ENCODE assay signal across 16 cellular contexts in genomic region chr3:150242220-150242938, GRCh38.
DNase-seq lines count a peak whose midpoint lies in the region; ATAC-seq and TF ChIP-seq lines count a peak whose summit lies in the region.
"Had no signal": no experiment of that assay in that cellular context is flagged by ENCODE, and none has a peak within 500 bp of the region (broad histone marks: within the 10 kb centered on the region; RNA-seq: fewer than 3 reads in every experiment).

No MANE protein-coding gene starts in this region.

- H3K27me3 ChIP-seq in esophagus muscularis mucosa (no peaks in the 10 kb centered on the region), psoas muscle (ENCODE audit: insufficient read depth in 3 of 3, low read length in 2 of 3) (no peaks in the 10 kb centered on the region)
- H3K27me3 ChIP-seq: heart left ventricle, neutrophil, Peyer's patch, tibial artery had no signal

- TF ChIP-seq CTCF in esophagus muscularis mucosa (IDR thresholded peaks at IDR 0.05), result no peak
- TF ChIP-seq CTCF in psoas muscle (IDR thresholded peaks at IDR 0.05), result no peak
- TF ChIP-seq CTCF in GM13977 (IDR thresholded peaks at IDR 0.05; ENCODE audit: extremely low read depth, insufficient read depth, missing control alignments), result no peak

- no peaks in the 10 kb centered on the region for H3K9me3 ChIP-seq in esophagus muscularis mucosa
- H3K9me3 ChIP-seq in psoas muscle, result no peaks in the 10 kb centered on the region
- H3K9me3 ChIP-seq: heart left ventricle, neutrophil, Peyer's patch, tibial artery had no signal

- H3K4me1 ChIP-seq in esophagus muscularis mucosa, result peaks cover 12 to 44% (median 38%) of the 10 kb centered on the region in 4 donors
- peaks cover 20% of the 10 kb centered on the region for H3K4me1 ChIP-seq in psoas muscle
- H3K4me1 ChIP-seq: Peyer's patch had no signal

- H3K4me1 Mint-ChIP-seq in T-helper 2 cell treated with Interferon-gamma antibody and Interleukin-4, amounts not matched to agents 5 μg/mL and 100 μg/mL, for 36 hours (ENCODE audit: low read depth), result no peaks in the 10 kb centered on the region

- WGBS in esophagus muscularis mucosa, result 77% methylated on average over 3 of the region's 3 CpGs
- WGBS in psoas muscle, 3 donors, result 34 to 40% (median 37%) methylated on average over 3 of the region's 3 CpGs

- intact Hi-C loops in esophagus muscularis mucosa (cut with DNase I), result no loop called here
- intact Hi-C loops in psoas muscle (cut with DNase I), result loop anchor here in 1 of 2 donors (5.0 kb wide), 1 partner anchor 175 kb away; no protein-coding TSS in a partner anchor

- no peak overlapping the region for H3K4me3 Mint-ChIP-seq in T-helper 2 cell treated with Interferon-gamma antibody and Interleukin-4, amounts not matched to agents 5 μg/mL and 100 μg/mL, for 36 hours
- H3K4me3 Mint-ChIP-seq: effector memory CD8-positive, alpha-beta T cell had no signal

- H3K36me3 ChIP-seq in esophagus muscularis mucosa, result no peaks in the 10 kb centered on the region
- no peaks in the 10 kb centered on the region for H3K36me3 ChIP-seq in psoas muscle (ENCODE audit: insufficient read depth in 1 of 2, low read depth in 1 of 2)
- H3K36me3 ChIP-seq: heart left ventricle, neutrophil, Peyer's patch, tibial artery had no signal

- no peak overlapping the region for H3K27ac Mint-ChIP-seq in T-helper 2 cell treated with Interferon-gamma antibody and Interleukin-4, amounts not matched to agents 5 μg/mL and 100 μg/mL, for 36 hours
- H3K27ac Mint-ChIP-seq: effector memory CD8-positive, alpha-beta T cell had no signal

- in situ Hi-C loops in GM13977 (cut with MboI; ENCODE audit: low pct_unique_long_range_greater_than_20kb, low sequenced_read_pairs, unreplicated experiment), result no loop called here

- H3K4me3 ChIP-seq in esophagus muscularis mucosa, result no peak overlapping the region
- H3K4me3 ChIP-seq in psoas muscle, result no peak overlapping the region
- H3K4me3 ChIP-seq: heart left ventricle, Peyer's patch, tibial artery had no signal

- no peaks in the 10 kb centered on the region for H3K36me3 Mint-ChIP-seq in T-helper 2 cell treated with Interferon-gamma antibody and Interleukin-4, amounts not matched to agents 5 μg/mL and 100 μg/mL, for 36 hours (ENCODE audit: low read depth)
- H3K36me3 Mint-ChIP-seq: brain had no signal

- no peak for TF ChIP-seq EP300 in esophagus muscularis mucosa (IDR thresholded peaks at IDR 0.05)

- peak overlapping the region in 3 of 4 donors; percentile 17 to 35 (median 31) for H3K27ac ChIP-seq in esophagus muscularis mucosa (replicated peaks in 1 of 4)
- H3K27ac ChIP-seq in psoas muscle, result no peak overlapping the region
- H3K27ac ChIP-seq: heart left ventricle, neutrophil, Peyer's patch, tibial artery had no signal

- peak in 3 of 4 donors; percentile 58 to 72 (median 72) for ATAC-seq in psoas muscle
- ATAC-seq: effector memory CD8-positive, alpha-beta T cell; heart left ventricle; left ventricle myocardium superior had no signal

- TF ChIP-seq POLR2A in esophagus muscularis mucosa (IDR thresholded peaks at IDR 0.05; ENCODE audit: low read depth), result no peak

- peaks cover 28% of the 10 kb centered on the region for H3K27me3 Mint-ChIP-seq in T-helper 2 cell treated with Interferon-gamma antibody and Interleukin-4, amounts not matched to agents 5 μg/mL and 100 μg/mL, for 36 hours (ENCODE audit: low read depth)

- H3K9me3 Mint-ChIP-seq in T-helper 2 cell treated with Interferon-gamma antibody and Interleukin-4, amounts not matched to agents 5 μg/mL and 100 μg/mL, for 36 hours, result no peaks in the 10 kb centered on the region
- H3K9me3 Mint-ChIP-seq: effector memory CD8-positive, alpha-beta T cell had no signal

- DNase-seq in HT1080 (ENCODE audit: low read depth) (peak; percentile 49), NCI-H69 (lab: John Stamatoyannopoulos, UW) (peak; percentile 62), esophagus muscularis mucosa (ENCODE audit: extremely low spot score) (no peak), psoas muscle (no peak), hippocampal formation (lab: John Stamatoyannopoulos, UW) (no peak), SK-N-DZ (ENCODE audit: low spot score) (no peak), GM13977 (ENCODE audit: low spot score) (no peak)
- DNase-seq in T-helper 2 cell treated with Interferon-gamma antibody and Interleukin-4, amounts not matched to agents 5 μg/mL and 100 μg/mL, for 36 hours (ENCODE audit: low spot score), result no peak
- DNase-seq: effector memory CD8-positive, alpha-beta T cell; heart left ventricle; left ventricle myocardium superior; Peyer's patch; stimulated activated CD4-positive, alpha-beta T cell treated with anti-CD3 and anti-CD28 coated beads, Interleukin-12 subunit alpha, Interleukin-12 subunit beta, amount 100 ng/mL, for 4 hours; tibial artery had no signal

Comparison
In these comparisons a context has a peak if more than half of its experiments do, and no peak if none do; other contexts are left out.
1. DNase-seq: peak in HT1080 (single experiment) and NCI-H69 (single experiment); none in esophagus muscularis mucosa (single experiment), psoas muscle (0 of 2), hippocampal formation (0 of 2), SK-N-DZ (single experiment), GM13977 (single experiment) and T-helper 2 cell treated with Interferon-gamma antibody and Interleukin-4, amounts not matched to agents 5 μg/mL and 100 μg/mL, for 36 hours (single experiment).